2 cellular contexts compared by ENCODE assay signal in the genomic region with DNA sequence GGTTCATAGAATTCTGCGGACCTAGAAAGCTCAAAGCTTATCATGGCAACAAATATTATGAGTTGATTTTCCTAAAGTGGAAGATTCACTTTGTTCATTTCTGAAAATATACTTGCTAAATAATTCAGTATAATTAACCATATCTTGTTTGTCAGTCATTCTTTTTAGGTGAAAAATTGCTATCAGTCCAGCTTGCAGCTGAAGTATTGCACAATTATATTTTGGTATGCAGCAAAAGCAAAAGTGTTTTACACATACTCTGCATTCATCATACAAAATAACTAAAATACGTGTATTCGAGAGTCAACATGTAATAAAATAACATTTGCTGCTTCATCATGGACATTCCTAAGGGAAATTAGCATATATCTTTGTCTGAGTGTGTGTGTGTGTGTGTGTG.
A peak's percentile ranks its signal among the peaks of the same experiment; 100 is the strongest.
TF ChIP-seq lines count a peak whose summit lies in the region.

No MANE protein-coding gene starts in this region.

TF ChIP-seq in IMR-90, 13 proteins besides CTCF, POLR2A, EP300 and RAD21:
- TF ChIP-seq BHLHE40 (IDR thresholded peaks at IDR 0.05; ENCODE audit: low read depth, low read length) (no peak), CEBPB (IDR thresholded peaks at IDR 0.05; ENCODE audit: low read depth, low read length) (peak; percentile 72), CHD1 (IDR thresholded peaks at IDR 0.05; ENCODE audit: low read depth, low read length) (no peak)

TF ChIP-seq in K562, 482 proteins besides CTCF, POLR2A, EP300 and RAD21:
- TF ChIP-seq CEBPG (CRISPR knock-in tag; IDR thresholded peaks at IDR 0.05), result no peak
- TF ChIP-seq CEBPG (tag; conservative IDR thresholded peaks at IDR 0.05 in 1 of 2, IDR thresholded peaks at IDR 0.05 in 1 of 2), result peak in 1 of 2 experiments; percentile 32; a peak in 1 of 4 replicates
- TF ChIP-seq, protein P1, sequence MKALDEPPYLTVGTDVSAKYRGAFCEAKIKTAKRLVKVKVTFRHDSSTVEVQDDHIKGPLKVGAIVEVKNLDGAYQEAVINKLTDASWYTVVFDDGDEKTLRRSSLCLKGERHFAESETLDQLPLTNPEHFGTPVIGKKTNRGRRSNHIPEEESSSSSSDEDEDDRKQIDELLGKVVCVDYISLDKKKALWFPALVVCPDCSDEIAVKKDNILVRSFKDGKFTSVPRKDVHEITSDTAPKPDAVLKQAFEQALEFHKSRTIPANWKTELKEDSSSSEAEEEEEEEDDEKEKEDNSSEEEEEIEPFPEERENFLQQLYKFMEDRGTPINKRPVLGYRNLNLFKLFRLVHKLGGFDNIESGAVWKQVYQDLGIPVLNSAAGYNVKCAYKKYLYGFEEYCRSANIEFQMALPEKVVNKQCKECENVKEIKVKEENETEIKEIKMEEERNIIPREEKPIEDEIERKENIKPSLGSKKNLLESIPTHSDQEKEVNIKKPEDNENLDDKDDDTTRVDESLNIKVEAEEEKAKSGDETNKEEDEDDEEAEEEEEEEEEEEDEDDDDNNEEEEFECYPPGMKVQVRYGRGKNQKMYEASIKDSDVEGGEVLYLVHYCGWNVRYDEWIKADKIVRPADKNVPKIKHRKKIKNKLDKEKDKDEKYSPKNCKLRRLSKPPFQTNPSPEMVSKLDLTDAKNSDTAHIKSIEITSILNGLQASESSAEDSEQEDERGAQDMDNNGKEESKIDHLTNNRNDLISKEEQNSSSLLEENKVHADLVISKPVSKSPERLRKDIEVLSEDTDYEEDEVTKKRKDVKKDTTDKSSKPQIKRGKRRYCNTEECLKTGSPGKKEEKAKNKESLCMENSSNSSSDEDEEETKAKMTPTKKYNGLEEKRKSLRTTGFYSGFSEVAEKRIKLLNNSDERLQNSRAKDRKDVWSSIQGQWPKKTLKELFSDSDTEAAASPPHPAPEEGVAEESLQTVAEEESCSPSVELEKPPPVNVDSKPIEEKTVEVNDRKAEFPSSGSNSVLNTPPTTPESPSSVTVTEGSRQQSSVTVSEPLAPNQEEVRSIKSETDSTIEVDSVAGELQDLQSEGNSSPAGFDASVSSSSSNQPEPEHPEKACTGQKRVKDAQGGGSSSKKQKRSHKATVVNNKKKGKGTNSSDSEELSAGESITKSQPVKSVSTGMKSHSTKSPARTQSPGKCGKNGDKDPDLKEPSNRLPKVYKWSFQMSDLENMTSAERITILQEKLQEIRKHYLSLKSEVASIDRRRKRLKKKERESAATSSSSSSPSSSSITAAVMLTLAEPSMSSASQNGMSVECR (CRISPR knock-in tag; IDR thresholded peaks at IDR 0.05), result no peak
- 0 out of 2 replicates have a peak, but pooled peaks have one; percentile 8 for TF ChIP-seq CEBPB (tag; IDR thresholded peaks at IDR 0.05)
- TF ChIP-seq, protein P2, sequence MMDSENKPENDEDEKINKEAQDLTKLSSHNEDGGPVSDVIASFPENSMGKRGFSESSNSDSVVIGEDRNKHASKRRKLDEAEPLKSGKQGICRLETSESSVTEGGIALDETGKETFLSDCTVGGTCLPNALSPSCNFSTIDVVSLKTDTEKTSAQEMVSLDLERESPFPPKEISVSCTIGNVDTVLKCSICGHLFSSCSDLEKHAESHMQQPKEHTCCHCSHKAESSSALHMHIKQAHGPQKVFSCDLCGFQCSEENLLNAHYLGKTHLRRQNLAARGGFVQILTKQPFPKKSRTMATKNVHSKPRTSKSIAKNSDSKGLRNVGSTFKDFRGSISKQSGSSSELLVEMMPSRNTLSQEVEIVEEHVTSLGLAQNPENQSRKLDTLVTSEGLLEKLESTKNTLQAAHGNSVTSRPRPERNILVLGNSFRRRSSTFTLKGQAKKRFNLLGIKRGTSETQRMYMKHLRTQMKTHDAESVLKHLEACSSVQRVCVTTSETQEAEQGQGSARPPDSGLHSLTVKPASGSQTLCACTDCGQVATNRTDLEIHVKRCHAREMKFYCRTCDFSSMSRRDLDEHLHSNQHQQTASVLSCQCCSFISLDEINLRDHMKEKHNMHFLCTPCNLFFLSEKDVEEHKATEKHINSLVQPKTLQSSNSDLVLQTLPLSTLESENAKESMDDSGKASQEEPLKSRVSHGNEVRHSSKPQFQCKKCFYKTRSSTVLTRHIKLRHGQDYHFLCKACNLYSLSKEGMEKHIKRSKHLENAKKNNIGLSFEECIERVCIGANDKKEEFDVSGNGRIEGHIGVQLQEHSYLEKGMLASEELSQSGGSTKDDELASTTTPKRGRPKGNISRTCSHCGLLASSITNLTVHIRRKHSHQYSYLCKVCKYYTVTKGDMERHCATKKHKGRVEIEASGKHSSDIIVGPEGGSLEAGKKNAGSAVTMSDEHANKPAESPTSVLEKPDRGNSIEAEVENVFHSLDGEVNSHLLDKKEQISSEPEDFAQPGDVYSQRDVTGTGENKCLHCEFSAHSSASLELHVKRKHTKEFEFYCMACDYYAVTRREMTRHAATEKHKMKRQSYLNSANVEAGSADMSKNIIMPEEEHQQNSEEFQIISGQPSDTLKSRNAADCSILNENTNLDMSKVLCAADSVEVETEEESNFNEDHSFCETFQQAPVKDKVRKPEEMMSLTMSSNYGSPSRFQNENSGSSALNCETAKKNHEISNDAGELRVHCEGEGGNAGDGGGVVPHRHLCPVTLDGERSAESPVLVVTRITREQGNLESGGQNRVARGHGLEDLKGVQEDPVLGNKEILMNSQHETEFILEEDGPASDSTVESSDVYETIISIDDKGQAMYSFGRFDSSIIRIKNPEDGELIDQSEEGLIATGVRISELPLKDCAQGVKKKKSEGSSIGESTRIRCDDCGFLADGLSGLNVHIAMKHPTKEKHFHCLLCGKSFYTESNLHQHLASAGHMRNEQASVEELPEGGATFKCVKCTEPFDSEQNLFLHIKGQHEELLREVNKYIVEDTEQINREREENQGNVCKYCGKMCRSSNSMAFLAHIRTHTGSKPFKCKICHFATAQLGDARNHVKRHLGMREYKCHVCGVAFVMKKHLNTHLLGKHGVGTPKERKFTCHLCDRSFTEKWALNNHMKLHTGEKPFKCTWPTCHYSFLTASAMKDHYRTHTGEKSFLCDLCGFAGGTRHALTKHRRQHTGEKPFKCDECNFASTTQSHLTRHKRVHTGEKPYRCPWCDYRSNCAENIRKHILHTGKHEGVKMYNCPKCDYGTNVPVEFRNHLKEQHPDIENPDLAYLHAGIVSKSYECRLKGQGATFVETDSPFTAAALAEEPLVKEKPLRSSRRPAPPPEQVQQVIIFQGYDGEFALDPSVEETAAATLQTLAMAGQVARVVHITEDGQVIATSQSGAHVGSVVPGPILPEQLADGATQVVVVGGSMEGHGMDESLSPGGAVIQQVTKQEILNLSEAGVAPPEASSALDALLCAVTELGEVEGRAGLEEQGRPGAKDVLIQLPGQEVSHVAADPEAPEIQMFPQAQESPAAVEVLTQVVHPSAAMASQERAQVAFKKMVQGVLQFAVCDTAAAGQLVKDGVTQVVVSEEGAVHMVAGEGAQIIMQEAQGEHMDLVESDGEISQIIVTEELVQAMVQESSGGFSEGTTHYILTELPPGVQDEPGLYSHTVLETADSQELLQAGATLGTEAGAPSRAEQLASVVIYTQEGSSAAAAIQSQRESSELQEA (IDR thresholded peaks at IDR 0.05; ENCODE audit: low read depth), result no peak
